9 cellular contexts compared by ENCODE assay signal in genomic region chr12:26629864-26630263, GRCh38.
DNase-seq lines count a peak whose midpoint lies in the region; ATAC-seq, FAIRE-seq and TF ChIP-seq lines count a peak whose summit lies in the region.
"Had no signal": no experiment of that assay in that cellular context is flagged by ENCODE, and none has a peak within 500 bp of the region (broad histone marks: within the 10 kb centered on the region; RNA-seq: fewer than 3 reads in every experiment).

No MANE protein-coding gene starts in this region.

- H3F3A ChIP-seq in MM.1S (ENCODE audit: insufficient read depth, low read length) = no peaks in the 10 kb centered on the region

- FAIRE-seq in D721Med (lab: Jason Lieb, UNC) (no peak), RCC 7860 (lab: Jason Lieb, UNC) (peak; percentile 49)

- DNase-seq in D721Med (ENCODE audit: insufficient read length, low spot score) (no peak), RCC 7860 (ENCODE audit: low spot score) (peak; percentile 32), fibroblast of peridontal ligament (ENCODE audit: extremely low read depth) (peak; percentile 75), osteocyte (ENCODE audit: extremely low spot score, unreplicated experiment) (no peak), MM.1S (no peak)
- no peak for DNase-seq in stimulated activated CD4-positive, alpha-beta T cell treated with anti-CD3 and anti-CD28 coated beads, Interleukin-1b, Interleukin-23, amount 100 ng/mL, for 48 hours
- DNase-seq: KBM-7 had no signal

- peaks cover 7% of the 10 kb centered on the region for H3K36me3 Mint-ChIP-seq in osteocyte (ENCODE audit: unreplicated experiment)

- no peaks in the 10 kb centered on the region for H3K9me2 ChIP-seq in MM.1S (replicated peaks; ENCODE audit: insufficient read depth, low read length)

- ATAC-seq in HG03439 (IDR thresholded peaks at IDR 0.05; ENCODE audit: unreplicated experiment) = no peak
- ATAC-seq in GM19035 (IDR thresholded peaks at IDR 0.05; ENCODE audit: unreplicated experiment) = no peak

- no peak overlapping the region for H3K4me3 ChIP-seq in MM.1S (ENCODE audit: low read length)

- H3K4me1 ChIP-seq in MM.1S (ENCODE audit: low read length) = no peaks in the 10 kb centered on the region

- no peaks in the 10 kb centered on the region for H3K79me2 ChIP-seq in MM.1S (ENCODE audit: low read length)

- no peak overlapping the region for H3K4me3 Mint-ChIP-seq in osteocyte (ENCODE audit: unreplicated experiment)

- no peaks in the 10 kb centered on the region for H3K36me3 ChIP-seq in MM.1S (replicated peaks; ENCODE audit: insufficient read depth, low read length)

- no peak overlapping the region for H2AFZ ChIP-seq in MM.1S (ENCODE audit: low read length)

- H3K9me3 Mint-ChIP-seq in osteocyte (ENCODE audit: unreplicated experiment) = no peaks in the 10 kb centered on the region

- H3K27me3 ChIP-seq in MM.1S (replicated peaks; ENCODE audit: insufficient read depth, low read length) = no peaks in the 10 kb centered on the region

- H3K27ac Mint-ChIP-seq in osteocyte (ENCODE audit: unreplicated experiment) = peak overlapping the region; percentile 61

- no peak overlapping the region for H3K9ac ChIP-seq in MM.1S (ENCODE audit: low read length)

- H3K27ac ChIP-seq in MM.1S (ENCODE audit: low read length) = no peak overlapping the region

- peaks cover 17% of the 10 kb centered on the region for H3K4me1 Mint-ChIP-seq in osteocyte (ENCODE audit: unreplicated experiment)

- H3K27me3 Mint-ChIP-seq in osteocyte (ENCODE audit: unreplicated experiment) = no peaks in the 10 kb centered on the region

- no peaks in the 10 kb centered on the region for H3K9me3 ChIP-seq in MM.1S (replicated peaks; ENCODE audit: insufficient read depth, low read length)

- no peaks in the 10 kb centered on the region for H4K20me1 ChIP-seq in MM.1S (ENCODE audit: insufficient read depth, low read length)

- TF ChIP-seq CTCF in D721Med (IDR thresholded peaks at IDR 0.05; ENCODE audit: insufficient read depth, missing control alignments) (peak; percentile 11), osteocyte (IDR thresholded peaks at IDR 0.05) (peak; percentile 53), MM.1S (IDR thresholded peaks at IDR 0.05; ENCODE audit: low read length) (no peak)

- H3K4me2 ChIP-seq in MM.1S (ENCODE audit: low read depth, low read length) = no peak overlapping the region

Comparison
In these comparisons a context has a peak if more than half of its experiments do, and no peak if none do; other contexts are left out.
1. DNase-seq: peak in RCC 7860 (single experiment) and fibroblast of peridontal ligament (single experiment); none in D721Med (single experiment), osteocyte (single experiment), MM.1S (single experiment) and stimulated activated CD4-positive, alpha-beta T cell treated with anti-CD3 and anti-CD28 coated beads, Interleukin-1b, Interleukin-23, amount 100 ng/mL, for 48 hours (single experiment).